In the genomic region with DNA sequence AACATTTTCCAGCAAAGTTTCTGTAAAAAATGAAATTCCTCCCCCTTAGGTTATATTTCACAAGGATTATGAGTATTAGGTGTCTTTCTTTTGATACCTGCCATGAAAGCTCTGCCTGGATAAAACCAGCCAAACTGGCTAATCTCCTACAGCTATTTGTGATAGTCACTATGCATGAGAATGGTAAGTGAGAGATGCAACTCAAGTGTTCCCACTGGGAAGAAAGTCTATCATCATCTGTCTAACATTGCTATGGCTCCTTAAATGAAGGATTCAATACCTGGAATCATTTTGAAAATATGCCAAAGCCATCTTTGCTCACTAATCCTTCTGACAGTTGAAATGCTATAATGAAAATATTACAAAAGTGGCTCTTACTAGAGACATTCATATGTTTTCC, we compare ENCODE assay signal across 19 cellular contexts.
DNase-seq lines count a peak whose midpoint lies in the region; ATAC-seq, FAIRE-seq and TF ChIP-seq lines count a peak whose summit lies in the region.
"Had no signal": no experiment of that assay in that cellular context is flagged by ENCODE, and none has a peak within 500 bp of the region (broad histone marks: within the 10 kb centered on the region; RNA-seq: fewer than 3 reads in every experiment).

No MANE protein-coding gene starts in this region.

- H3K14ac ChIP-seq in H1 (ENCODE audit: insufficient read length): no peak overlapping the region

- H2BK12ac ChIP-seq in H1 (ENCODE audit: low read depth, low read length): no peak overlapping the region

- H3K27ac ChIP-seq in H1 (ENCODE audit: low read depth, low read length): no peak overlapping the region
- H3K27ac ChIP-seq: 22Rv1, BLaER1, HL-60 had no signal

- H4K5ac ChIP-seq in H1 (ENCODE audit: insufficient read length, low read depth, low read length): no peak overlapping the region

- CTCF ChIA-PET in H1 (lab: Charles Lee; ENCODE audit: partially characterized antibody): no interaction called here

- no peak overlapping the region for H2BK20ac ChIP-seq in H1 (ENCODE audit: low read length)

- H2AK5ac ChIP-seq in H1 (ENCODE audit: low read depth, low read length): no peak overlapping the region

- no peaks in the 10 kb centered on the region for H3K23me2 ChIP-seq in H1 (ENCODE audit: low read depth, low read length)

- no peaks in the 10 kb centered on the region for H3K79me1 ChIP-seq in H1 (ENCODE audit: low read depth, low read length)

- TF ChIP-seq CTCF in H1 (IDR thresholded peaks at IDR 0.05; ENCODE audit: control extremely low read depth in 1 of 3, insufficient read depth in 1 of 3, low read depth in 1 of 3, low read length in 3 of 3): no peak

- no peak; a peak in 1 of 3 replicates for TF ChIP-seq EP300 in H1 (IDR thresholded peaks at IDR 0.05; ENCODE audit: borderline replicate concordance in 1 of 2, low read depth in 2 of 2, low read length in 2 of 2)

- 0 out of 7 replicates have a peak, but pooled peaks cover 0 to 3% (median 0%) of the 10 kb centered on the region in 4 experiments for H3K4me1 ChIP-seq in H1 (replicated peaks in 1 of 4; ENCODE audit: control insufficient read depth in 3 of 4, insufficient read depth in 4 of 4, low read length in 3 of 4)
- H3K4me1 ChIP-seq: BLaER1, HAP-1 had no signal

- POLR2A ChIA-PET in H1 (lab: Charles Lee; ENCODE audit: partially characterized antibody): no interaction called here

- no peak for FAIRE-seq in H1 (lab: Jason Lieb, UNC)
- FAIRE-seq: G401.6, GM12891, HTR-8/SVneo, K562 had no signal

- H3K9me3 ChIP-seq in H1 (ENCODE audit: insufficient read depth in 2 of 2, low read depth in 1 of 2, low read length in 1 of 2): peaks cover 5 to 13% of the 10 kb centered on the region in 2 experiments
- H3K9me3 ChIP-seq: BLaER1, HAP-1 had no signal

- no peak overlapping the region for H2AFZ ChIP-seq in H1 (ENCODE audit: low read length)

- H2BK15ac ChIP-seq in H1 (ENCODE audit: low read length): no peak overlapping the region

- no peak overlapping the region for H3K4me2 ChIP-seq in H1 (ENCODE audit: insufficient read depth in 1 of 2, low read depth in 2 of 2, low read length in 2 of 2)
- H3K4me2 ChIP-seq: BLaER1 had no signal

- TF ChIP-seq POLR2A in H1 (IDR thresholded peaks at IDR 0.05; ENCODE audit: control extremely low read depth in 1 of 2, low read depth in 2 of 2, low read length in 2 of 2): no peak

- no peak overlapping the region for H2BK120ac ChIP-seq in H1 (replicated peaks; ENCODE audit: low read depth, low read length)

- no peak overlapping the region for H3K18ac ChIP-seq in H1 (ENCODE audit: extremely low read depth, low read length)

- H3K79me2 ChIP-seq in H1 (ENCODE audit: control insufficient read depth in 1 of 2, insufficient read depth in 2 of 2, low read length in 2 of 2): no peaks in the 10 kb centered on the region

- no peak for TF ChIP-seq RAD21 in H1 (IDR thresholded peaks at IDR 0.05 in 1 of 2, conservative IDR thresholded peaks at IDR 0.05 in 1 of 2; ENCODE audit: low read depth in 2 of 2, low read length in 2 of 2)

- DNase-seq in DMS53 (lab: John Stamatoyannopoulos, UW) (peak; percentile 13), DMS53 treated with DMSO at 0.1 percent for 48 hours (lab: John Stamatoyannopoulos, UW; ENCODE audit: unreplicated experiment) (no peak), H1 (ENCODE audit: low read depth in 1 of 2, low spot score in 2 of 2) (no peak), iPS-NIHi7 (ENCODE audit: extremely low spot score) (peak; percentile 11), OCI-M1 (lab: John Stamatoyannopoulos, UW) (no peak), C1 segment of cervical spinal cord (lab: John Stamatoyannopoulos, UW) (no peak)
- DNase-seq: Calu3; CD8-positive, alpha-beta T cell; GOT3; IMR-90 had no signal

- no peak overlapping the region for H3K4me3 ChIP-seq in H1 (ENCODE audit: extremely low read depth in 1 of 4, insufficient read depth in 2 of 4, low read depth in 3 of 4, low read length in 4 of 4)
- H3K4me3 ChIP-seq: BLaER1, HAP-1, K562 had no signal

- H3K56ac ChIP-seq in H1 (replicated peaks; ENCODE audit: insufficient read length, low read depth, low read length): no peak overlapping the region

- H2BK5ac ChIP-seq in H1 (ENCODE audit: low read depth, low read length): no peak overlapping the region

- no peak for ATAC-seq in HG03571 (IDR thresholded peaks at IDR 0.05; ENCODE audit: unreplicated experiment)
- ATAC-seq: CD8-positive, alpha-beta T cell; K562 had no signal

- no peak overlapping the region for H3K9ac ChIP-seq in H1 (replicated peaks in 1 of 4; ENCODE audit: extremely low read depth in 1 of 4, low read depth in 3 of 4, low read length in 3 of 4)
- H3K9ac ChIP-seq: BLaER1 had no signal

- H3K23ac ChIP-seq in H1 (ENCODE audit: insufficient read length): no peak overlapping the region

- H4K20me1 ChIP-seq in H1 (replicated peaks in 1 of 2; ENCODE audit: control insufficient read depth in 1 of 2, insufficient read depth in 2 of 2, low read length in 2 of 2): no peaks in the 10 kb centered on the region
- H4K20me1 ChIP-seq: BLaER1 had no signal

- H3K36me3 ChIP-seq in H1 (ENCODE audit: control insufficient read depth in 2 of 4, insufficient read depth in 4 of 4, low read length in 3 of 4): no peaks in the 10 kb centered on the region
- H3K36me3 ChIP-seq: BLaER1, HAP-1 had no signal

- H3K4ac ChIP-seq in H1 (replicated peaks; ENCODE audit: insufficient read length, low read depth, low read length): no peak overlapping the region

- H4K91ac ChIP-seq in H1 (replicated peaks; ENCODE audit: insufficient read length, low read length): no peak overlapping the region

- no peaks in the 10 kb centered on the region for H3K27me3 ChIP-seq in H1 (replicated peaks in 1 of 4; ENCODE audit: control insufficient read depth in 3 of 4, extremely low read depth in 1 of 4, insufficient read depth in 3 of 4, low read length in 3 of 4)
- H3K27me3 ChIP-seq: BLaER1 had no signal

- no peak overlapping the region for H4K8ac ChIP-seq in H1 (ENCODE audit: extremely low read depth, insufficient read depth, low read length)

TF ChIP-seq in H1, 55 proteins besides CTCF, POLR2A, EP300 and RAD21:
- TF ChIP-seq TEAD4 (IDR thresholded peaks at IDR 0.05; ENCODE audit: low read depth, low read length) (0 out of 2 replicates have a peak, but pooled peaks have one; percentile 8), ASH2L (IDR thresholded peaks at IDR 0.05; ENCODE audit: low read length) (no peak), KDM1A (IDR thresholded peaks at IDR 0.05; ENCODE audit: borderline replicate concordance, low read length) (no peak), SP1 (IDR thresholded peaks at IDR 0.05; ENCODE audit: low read depth, low read length) (peak; percentile 37; the same call in 1 of the 2 replicates), POU5F1 (IDR thresholded peaks at IDR 0.05; ENCODE audit: low read depth, low read length) (peak; percentile 93), HDAC2 (IDR thresholded peaks at IDR 0.05; ENCODE audit: borderline replicate concordance in 1 of 2, low read depth in 2 of 2, low read length in 2 of 2) (0 out of 4 replicates have a peak, but pooled peaks of 1 of the 2 experiments have one; percentile 44)

Comparison
In these comparisons a context has a peak if more than half of its experiments do, and no peak if none do; other contexts are left out.
1. DNase-seq: peak in DMS53 (single experiment) and iPS-NIHi7 (single experiment); none in DMS53 treated with DMSO at 0.1 percent for 48 hours (single experiment), H1 (0 of 2), OCI-M1 (single experiment) and C1 segment of cervical spinal cord (0 of 14).